Comparison of ENCODE assay signal across 1 cellular context in the genomic region with DNA sequence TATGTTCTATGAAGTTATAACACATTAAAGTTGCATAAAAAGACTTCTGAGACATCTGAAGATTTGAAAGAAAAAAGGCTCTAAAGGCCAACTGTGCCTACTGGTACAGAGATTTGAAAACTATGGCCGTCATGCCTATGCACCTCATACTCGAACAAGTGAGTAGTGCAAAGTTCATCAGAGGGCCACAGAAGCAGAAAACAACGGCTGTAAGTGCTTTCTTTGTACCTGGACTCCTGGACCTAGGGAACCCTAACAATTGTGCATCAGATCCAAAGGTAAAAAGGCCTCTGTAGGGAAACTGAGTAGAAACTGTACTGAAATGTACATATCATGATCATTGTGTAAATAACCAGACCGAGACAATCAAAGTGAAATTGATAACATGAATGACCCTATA.
TF ChIP-seq lines count a peak whose summit lies in the region.

No MANE protein-coding gene starts in this region.

TF ChIP-seq in GM23338, 12 proteins besides CTCF, POLR2A, EP300 and RAD21:
- TF ChIP-seq, protein P1, sequence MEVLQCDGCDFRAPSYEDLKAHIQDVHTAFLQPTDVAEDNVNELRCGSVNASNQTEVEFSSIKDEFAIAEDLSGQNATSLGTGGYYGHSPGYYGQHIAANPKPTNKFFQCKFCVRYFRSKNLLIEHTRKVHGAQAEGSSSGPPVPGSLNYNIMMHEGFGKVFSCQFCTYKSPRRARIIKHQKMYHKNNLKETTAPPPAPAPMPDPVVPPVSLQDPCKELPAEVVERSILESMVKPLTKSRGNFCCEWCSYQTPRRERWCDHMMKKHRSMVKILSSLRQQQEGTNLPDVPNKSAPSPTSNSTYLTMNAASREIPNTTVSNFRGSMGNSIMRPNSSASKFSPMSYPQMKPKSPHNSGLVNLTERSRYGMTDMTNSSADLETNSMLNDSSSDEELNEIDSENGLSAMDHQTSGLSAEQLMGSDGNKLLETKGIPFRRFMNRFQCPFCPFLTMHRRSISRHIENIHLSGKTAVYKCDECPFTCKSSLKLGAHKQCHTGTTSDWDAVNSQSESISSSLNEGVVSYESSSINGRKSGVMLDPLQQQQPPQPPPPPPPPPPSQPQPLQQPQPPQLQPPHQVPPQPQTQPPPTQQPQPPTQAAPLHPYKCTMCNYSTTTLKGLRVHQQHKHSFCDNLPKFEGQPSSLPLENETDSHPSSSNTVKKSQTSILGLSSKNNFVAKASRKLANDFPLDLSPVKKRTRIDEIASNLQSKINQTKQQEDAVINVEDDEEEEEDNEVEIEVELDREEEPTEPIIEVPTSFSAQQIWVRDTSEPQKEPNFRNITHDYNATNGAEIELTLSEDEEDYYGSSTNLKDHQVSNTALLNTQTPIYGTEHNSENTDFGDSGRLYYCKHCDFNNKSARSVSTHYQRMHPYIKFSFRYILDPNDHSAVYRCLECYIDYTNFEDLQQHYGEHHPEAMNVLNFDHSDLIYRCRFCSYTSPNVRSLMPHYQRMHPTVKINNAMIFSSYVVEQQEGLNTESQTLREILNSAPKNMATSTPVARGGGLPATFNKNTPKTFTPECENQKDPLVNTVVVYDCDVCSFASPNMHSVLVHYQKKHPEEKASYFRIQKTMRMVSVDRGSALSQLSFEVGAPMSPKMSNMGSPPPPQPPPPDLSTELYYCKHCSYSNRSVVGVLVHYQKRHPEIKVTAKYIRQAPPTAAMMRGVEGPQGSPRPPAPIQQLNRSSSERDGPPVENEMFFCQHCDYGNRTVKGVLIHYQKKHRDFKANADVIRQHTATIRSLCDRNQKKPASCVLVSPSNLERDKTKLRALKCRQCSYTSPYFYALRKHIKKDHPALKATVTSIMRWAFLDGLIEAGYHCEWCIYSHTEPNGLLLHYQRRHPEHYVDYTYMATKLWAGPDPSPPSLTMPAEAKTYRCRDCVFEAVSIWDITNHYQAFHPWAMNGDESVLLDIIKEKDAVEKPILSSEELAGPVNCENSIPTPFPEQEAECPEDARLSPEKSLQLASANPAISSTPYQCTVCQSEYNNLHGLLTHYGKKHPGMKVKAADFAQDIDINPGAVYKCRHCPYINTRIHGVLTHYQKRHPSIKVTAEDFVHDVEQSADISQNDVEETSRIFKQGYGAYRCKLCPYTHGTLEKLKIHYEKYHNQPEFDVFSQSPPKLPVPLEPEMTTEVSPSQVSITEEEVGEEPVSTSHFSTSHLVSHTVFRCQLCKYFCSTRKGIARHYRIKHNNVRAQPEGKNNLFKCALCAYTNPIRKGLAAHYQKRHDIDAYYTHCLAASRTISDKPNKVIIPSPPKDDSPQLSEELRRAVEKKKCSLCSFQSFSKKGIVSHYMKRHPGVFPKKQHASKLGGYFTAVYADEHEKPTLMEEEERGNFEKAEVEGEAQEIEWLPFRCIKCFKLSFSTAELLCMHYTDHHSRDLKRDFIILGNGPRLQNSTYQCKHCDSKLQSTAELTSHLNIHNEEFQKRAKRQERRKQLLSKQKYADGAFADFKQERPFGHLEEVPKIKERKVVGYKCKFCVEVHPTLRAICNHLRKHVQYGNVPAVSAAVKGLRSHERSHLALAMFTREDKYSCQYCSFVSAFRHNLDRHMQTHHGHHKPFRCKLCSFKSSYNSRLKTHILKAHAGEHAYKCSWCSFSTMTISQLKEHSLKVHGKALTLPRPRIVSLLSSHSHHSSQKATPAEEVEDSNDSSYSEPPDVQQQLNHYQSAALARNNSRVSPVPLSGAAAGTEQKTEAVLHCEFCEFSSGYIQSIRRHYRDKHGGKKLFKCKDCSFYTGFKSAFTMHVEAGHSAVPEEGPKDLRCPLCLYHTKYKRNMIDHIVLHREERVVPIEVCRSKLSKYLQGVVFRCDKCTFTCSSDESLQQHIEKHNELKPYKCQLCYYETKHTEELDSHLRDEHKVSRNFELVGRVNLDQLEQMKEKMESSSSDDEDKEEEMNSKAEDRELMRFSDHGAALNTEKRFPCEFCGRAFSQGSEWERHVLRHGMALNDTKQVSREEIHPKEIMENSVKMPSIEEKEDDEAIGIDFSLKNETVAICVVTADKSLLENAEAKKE (CRISPR knock-in tag; IDR thresholded peaks at IDR 0.05) = no peak
